In the genomic region with DNA sequence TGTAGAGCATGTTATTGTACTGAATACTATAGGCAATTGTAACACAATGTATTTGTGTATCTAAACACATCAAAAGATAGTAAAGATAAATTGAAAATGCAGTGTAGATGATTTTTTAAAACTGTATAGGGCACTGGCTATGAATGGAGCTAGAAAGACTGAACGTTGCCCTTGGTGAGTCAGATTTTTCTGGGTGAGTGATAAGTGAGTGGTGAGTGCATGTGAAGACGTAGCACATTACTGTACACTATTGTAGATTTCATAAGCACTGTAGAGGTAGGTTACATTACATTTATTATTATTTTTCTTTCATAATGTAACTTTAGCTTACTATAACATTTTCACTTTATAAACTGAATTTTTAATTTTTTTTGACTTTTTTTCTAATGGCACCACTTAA, we compare ENCODE assay signal across 18 cellular contexts.
A peak's percentile ranks its signal among the peaks of the same experiment; 100 is the strongest.
DNase-seq lines count a peak whose midpoint lies in the region; ATAC-seq, FAIRE-seq and TF ChIP-seq lines count a peak whose summit lies in the region.
"Had no signal": no experiment of that assay in that cellular context is flagged by ENCODE, and none has a peak within 500 bp of the region (broad histone marks: within the 10 kb centered on the region; RNA-seq: fewer than 3 reads in every experiment).

No MANE protein-coding gene starts in this region.

- H3K27ac ChIP-seq in RWPE2 (ENCODE audit: poor library complexity, severe bottlenecking) (no peak overlapping the region), body of pancreas (no peak overlapping the region), A673 (ENCODE audit: low read depth, low read length, poor library complexity, severe bottlenecking) (no peak overlapping the region)
- H3K27ac ChIP-seq: BLaER1, HL-60 had no signal

- H3K27me3 ChIP-seq in RWPE2 (ENCODE audit: insufficient read depth, poor library complexity, severe bottlenecking) (no peaks in the 10 kb centered on the region), body of pancreas (no peaks in the 10 kb centered on the region), A673 (replicated peaks; ENCODE audit: insufficient read depth, low read depth, low read length, poor library complexity) (no peaks in the 10 kb centered on the region)
- H3K27me3 ChIP-seq: BLaER1 had no signal

- DNase-seq in DMS53 (lab: John Stamatoyannopoulos, UW) (peak; percentile 68), RWPE2 (ENCODE audit: low spot score) (no peak), left cardiac atrium (no peak), DMS79 (lab: John Stamatoyannopoulos, UW) (no peak), body of pancreas (no peak), A673 (ENCODE audit: low spot score) (no peak)
- DNase-seq: AML-193; Caco-2; CD8-positive, alpha-beta memory T cell; EL; GDM1 had no signal

- no peaks in the 10 kb centered on the region for H3K9me3 ChIP-seq in RWPE2 (ENCODE audit: severe bottlenecking)
- no peaks in the 10 kb centered on the region for H3K9me3 ChIP-seq in body of pancreas
- H3K9me3 ChIP-seq in A673 (ENCODE audit: low read depth, low read length, poor library complexity, severe bottlenecking): no peaks in the 10 kb centered on the region
- H3K9me3 ChIP-seq: BLaER1, Caco-2 had no signal

- TF ChIP-seq CTCF in RWPE2 (IDR thresholded peaks at IDR 0.05; ENCODE audit: poor library complexity, severe bottlenecking) (no peak), body of pancreas (IDR thresholded peaks at IDR 0.05) (no peak), A673 (conservative IDR thresholded peaks at IDR 0.05; ENCODE audit: low read depth, low read length) (no peak)

- BruUV-seq in A673 (replicated peaks; lab: Mats Ljungman, UMichigan): no TSS peak

- TF ChIP-seq POLR2A in body of pancreas (IDR thresholded peaks at IDR 0.05): no peak

- ATAC-seq in RWPE2 (ENCODE audit: low read depth): peak; percentile 58; the same call in 1 of the 3 replicates
- ATAC-seq in left cardiac atrium: peak; percentile 66 to 68
- ATAC-seq in body of pancreas: no peak
- ATAC-seq: HCT116 had no signal

- peak; percentile 52 for FAIRE-seq in A204.1 (lab: Jason Lieb, UNC)
- FAIRE-seq: GM12892, GM19239, H54 had no signal

- H3K4me1 ChIP-seq in RWPE2 (ENCODE audit: insufficient read depth, poor library complexity, severe bottlenecking): no peaks in the 10 kb centered on the region
- H3K4me1 ChIP-seq in body of pancreas: no peaks in the 10 kb centered on the region
- H3K4me1 ChIP-seq in A673 (ENCODE audit: insufficient read depth, low read length, poor library complexity, severe bottlenecking): no peaks in the 10 kb centered on the region
- H3K4me1 ChIP-seq: BLaER1, Caco-2 had no signal

- intact Hi-C loops in left cardiac atrium (cut with DNase I) (no loop called here), body of pancreas (cut with DNase I) (no loop called here), A673 (cut with micrococcal nuclease; ENCODE audit: unreplicated experiment) (no loop called here)

- 52 to 56% methylated on average over 2 of the region's 2 CpGs for WGBS in body of pancreas, 2 donors

- POLR2A ChIA-PET in A673 (lab: Charles Lee; ENCODE audit: low non-redundant PET): no interaction called here

- CTCF ChIA-PET in A673 (lab: Charles Lee): no interaction called here

- H3K4me3 ChIP-seq in RWPE2 (ENCODE audit: severe bottlenecking) (no peak overlapping the region), body of pancreas (no peak overlapping the region), A673 (ENCODE audit: low read depth, low read length, poor library complexity, severe bottlenecking) (no peak overlapping the region)
- H3K4me3 ChIP-seq: BLaER1 had no signal

- H3K36me3 ChIP-seq in RWPE2 (ENCODE audit: low read depth) (no peaks in the 10 kb centered on the region), body of pancreas (replicated peaks in 1 of 2; ENCODE audit: insufficient read depth in 1 of 2, low read depth in 2 of 2) (no peaks in the 10 kb centered on the region), A673 (ENCODE audit: insufficient read depth, low read length, poor library complexity, severe bottlenecking) (no peaks in the 10 kb centered on the region)
- H3K36me3 ChIP-seq: BLaER1 had no signal
